Comparison of ENCODE assay signal across 6 cellular contexts in genomic region chr1:12878453-12878852, GRCh38. TPM values are rescaled to one million over a fixed set of nuclear protein-coding genes. Genes with fewer than 3 reads are reported as not detected.
"Had no signal": no experiment of that assay in that cellular context is flagged by ENCODE, and none has a peak within 500 bp of the region (broad histone marks: within the 10 kb centered on the region; RNA-seq: fewer than 3 reads in every experiment).

No MANE protein-coding gene starts in this region.

RNA-seq across cellular contexts. Expression of gene PRAMEF4, which starts 7.5 kb away (rescaled TPM):
- polyA plus RNA-seq: immature natural killer cell; keratinocyte; liver; lung; mammary epithelial cell; naive thymus-derived CD4-positive, alpha-beta T cell had no signal

RNA-seq across cellular contexts. Expression of gene PRAMEF10, which starts 19.6 kb away (rescaled TPM):
- polyA plus RNA-seq: immature natural killer cell; keratinocyte; lung; mammary epithelial cell; naive thymus-derived CD4-positive, alpha-beta T cell had no signal

RNA-seq across cellular contexts. Expression of gene PRAMEF2, which starts 21.6 kb away (rescaled TPM):
- polyA plus RNA-seq: immature natural killer cell; keratinocyte; liver; lung; mammary epithelial cell; naive thymus-derived CD4-positive, alpha-beta T cell had no signal

RNA-seq across cellular contexts. Expression of gene HNRNPCL1, which starts 29.9 kb away (rescaled TPM):
- polyA plus RNA-seq: immature natural killer cell; keratinocyte; liver; lung; mammary epithelial cell; naive thymus-derived CD4-positive, alpha-beta T cell had no signal

RNA-seq across cellular contexts. Expression of gene PRAMEF7, which starts 38.0 kb away (rescaled TPM):
- polyA plus RNA-seq: immature natural killer cell; keratinocyte; lung; mammary epithelial cell; naive thymus-derived CD4-positive, alpha-beta T cell had no signal
